In genomic region chr2:26243643-26244478, GRCh38 we compare ENCODE assay signal across 8 cellular contexts. TPM values are rescaled to one million over a fixed set of nuclear protein-coding genes. Genes with fewer than 3 reads are reported as not detected.
DNase-seq lines count a peak whose midpoint lies in the region; ATAC-seq and TF ChIP-seq lines count a peak whose summit lies in the region.

No MANE protein-coding gene starts in this region.

- peak overlapping the region; percentile 95 for H3K27ac Mint-ChIP-seq in activated CD4-positive, alpha-beta memory T cell treated with anti-CD3 and anti-CD28 coated beads for 36 hours

- H3K27me3 ChIP-seq in HCT116 (ENCODE audit: insufficient read depth, low read length) (no peaks in the 10 kb centered on the region), Loucy (ENCODE audit: insufficient read depth, low read length, poor library complexity, severe bottlenecking) (no peaks in the 10 kb centered on the region), gastroesophageal sphincter (no peaks in the 10 kb centered on the region), osteoblast (ENCODE audit: insufficient read depth, low read length) (no peaks in the 10 kb centered on the region)

- CTCF ChIA-PET in HCT116 (lab: Charles Lee), result no interaction called here
- CTCF ChIA-PET in activated CD4-positive, alpha-beta memory T cell treated with anti-CD3 and anti-CD28 coated beads for 36 hours (lab: Charles Lee), result interaction anchor here (0.7 to 3.5 kb wide), 8 partner anchors 9 to 225 kb away, joined by 3 to 15 read pairs (median 4); partner anchors contain the start of gene ADGRF3

- intact Hi-C loops in HCT116 (cut with micrococcal nuclease), result no loop called here
- intact Hi-C loops in activated CD4-positive, alpha-beta memory T cell treated with anti-CD3 and anti-CD28 coated beads for 36 hours (cut with micrococcal nuclease), result loop anchor here (2.0 to 10.0 kb wide), 5 partner anchors 55 to 365 kb away; partner anchors contain the start of genes ASXL2 and RAB10

- ATAC-seq in activated T-cell treated with anti-CD3 and anti-CD28 coated beads, Interleukin-2, amount 50 U/mL, for 4 hours, result peak; percentile 50 to 51
- ATAC-seq in HCT116 (peak; percentile 44), gastroesophageal sphincter (peak; percentile 27)

- peak overlapping the region; percentile 72 for H3K4me2 ChIP-seq in HCT116 (ENCODE audit: low read length)
- peak overlapping the region; percentile 92 for H3K4me2 ChIP-seq in Loucy (ENCODE audit: low read depth, low read length, poor library complexity, severe bottlenecking)
- H3K4me2 ChIP-seq in osteoblast (ENCODE audit: insufficient read depth, low read length), result peak overlapping the region; percentile 94

- no peaks in the 10 kb centered on the region for H3F3A ChIP-seq in Loucy (ENCODE audit: low read depth)

- H3K4me3 ChIP-seq in HCT116 (replicated peaks in 1 of 2; ENCODE audit: low read depth in 1 of 2, low read length in 2 of 2) (peak overlapping the region; percentile 69 to 91), Loucy (ENCODE audit: low read length, poor library complexity, severe bottlenecking) (peak overlapping the region; percentile 86), gastroesophageal sphincter (peak overlapping the region; percentile 65 to 93), osteoblast (ENCODE audit: insufficient read depth, low read length) (peak overlapping the region; percentile 97)

- H3K9me3 ChIP-seq in HCT116 (ENCODE audit: control insufficient read depth in 1 of 2, insufficient read depth in 1 of 2, low read depth in 1 of 2, low read length in 2 of 2), result no peaks in the 10 kb centered on the region
- H3K9me3 ChIP-seq in Loucy (ENCODE audit: insufficient read depth, low read depth, low read length), result no peaks in the 10 kb centered on the region
- no peaks in the 10 kb centered on the region for H3K9me3 ChIP-seq in gastroesophageal sphincter
- no peaks in the 10 kb centered on the region for H3K9me3 ChIP-seq in osteoblast (ENCODE audit: low read depth, low read length)

- H3K36me3 Mint-ChIP-seq in activated T-cell treated with anti-CD3 and anti-CD28 coated beads, Interleukin-2, amount 50 U/mL, for 4 hours (ENCODE audit: insufficient read depth), result peaks cover 8% of the 10 kb centered on the region
- H3K36me3 Mint-ChIP-seq in activated CD4-positive, alpha-beta memory T cell treated with anti-CD3 and anti-CD28 coated beads for 36 hours, result peaks cover 10% of the 10 kb centered on the region

- POLR2A ChIA-PET in HCT116 (lab: Charles Lee), result interaction anchor here (1.1 to 1.9 kb wide), 5 partner anchors 9 to 102 kb away, joined by 3 to 6 read pairs (median 4); partner anchors contain the start of gene SELENOI
- POLR2A ChIA-PET in activated CD4-positive, alpha-beta memory T cell treated with anti-CD3 and anti-CD28 coated beads for 36 hours (lab: Charles Lee), result interaction anchor here (0.6 to 4.0 kb wide), 5 partner anchors 16 to 890 kb away, joined by 3 to 34 read pairs (median 3); partner anchors contain the start of genes ADGRF3 and SELENOI

- TF ChIP-seq POLR2A in HCT116 (IDR thresholded peaks at IDR 0.05; ENCODE audit: borderline replicate concordance, extremely low read depth, insufficient read depth, insufficient read length) (no peak), gastroesophageal sphincter (IDR thresholded peaks at IDR 0.05) (no peak)

- H3K4me1 Mint-ChIP-seq in activated T-cell treated with anti-CD3 and anti-CD28 coated beads, Interleukin-2, amount 50 U/mL, for 4 hours (ENCODE audit: low read depth), result peaks cover 60% of the 10 kb centered on the region
- H3K4me1 Mint-ChIP-seq in activated CD4-positive, alpha-beta memory T cell treated with anti-CD3 and anti-CD28 coated beads for 36 hours (ENCODE audit: low read depth), result peaks cover 47% of the 10 kb centered on the region

- H4K20me1 ChIP-seq in HCT116 (ENCODE audit: insufficient read depth) (no peaks in the 10 kb centered on the region), Loucy (ENCODE audit: insufficient read depth, low read length, poor library complexity, severe bottlenecking) (peaks cover 23% of the 10 kb centered on the region), osteoblast (ENCODE audit: insufficient read depth, low read length) (peaks cover 37% of the 10 kb centered on the region)

- H3K4me3 Mint-ChIP-seq in activated T-cell treated with anti-CD3 and anti-CD28 coated beads, Interleukin-2, amount 50 U/mL, for 4 hours, result peak overlapping the region; percentile 98
- peak overlapping the region; percentile 98 for H3K4me3 Mint-ChIP-seq in activated CD4-positive, alpha-beta memory T cell treated with anti-CD3 and anti-CD28 coated beads for 36 hours

- 0% methylated on average over 7 to 31 of the region's 32 CpGs for WGBS in gastroesophageal sphincter (ENCODE audit: low coverage in 1 of 2), 2 donors

- TF ChIP-seq EP300 in gastroesophageal sphincter (IDR thresholded peaks at IDR 0.05), result no peak

- BruUV-seq in HCT116 (replicated peaks; lab: Mats Ljungman, UMichigan), result no TSS peak

- peak overlapping the region; percentile 4 for H2AFZ ChIP-seq in HCT116 (ENCODE audit: low read depth, low read length, poor library complexity, severe bottlenecking)
- H2AFZ ChIP-seq in Loucy (ENCODE audit: low read length), result peak overlapping the region; percentile 93
- H2AFZ ChIP-seq in osteoblast (ENCODE audit: low read length), result peak overlapping the region; percentile 92

- TF ChIP-seq CTCF in HCT116 (IDR thresholded peaks at IDR 0.05 in 2 of 3, conservative IDR thresholded peaks at IDR 0.05 in 1 of 3; ENCODE audit: borderline replicate concordance in 1 of 3, insufficient read depth in 1 of 3, low read depth in 2 of 3, low read length in 2 of 3), result no peak
- TF ChIP-seq CTCF in Loucy (conservative IDR thresholded peaks at IDR 0.05; ENCODE audit: low read length), result no peak
- no peak for TF ChIP-seq CTCF in gastroesophageal sphincter (IDR thresholded peaks at IDR 0.05)
- TF ChIP-seq CTCF in osteoblast (IDR thresholded peaks at IDR 0.05; ENCODE audit: extremely low read depth, low read depth, low read length), result no peak

- H3K9ac ChIP-seq in HCT116 (ENCODE audit: low read length), result peak overlapping the region; percentile 74
- peak overlapping the region; percentile 81 for H3K9ac ChIP-seq in Loucy (ENCODE audit: low read depth, low read length, poor library complexity, severe bottlenecking)

- no peaks in the 10 kb centered on the region for H3K9me2 ChIP-seq in HCT116 (ENCODE audit: insufficient read depth)
- no peaks in the 10 kb centered on the region for H3K9me2 ChIP-seq in Loucy (replicated peaks; ENCODE audit: low read depth, low read length)

- H3K27ac ChIP-seq in HCT116 (ENCODE audit: low read depth, low read length) (peak overlapping the region; percentile 77), gastroesophageal sphincter (peak overlapping the region; percentile 89 to 99 (median 96)), osteoblast (ENCODE audit: low read depth, low read length) (peak overlapping the region; percentile 96)

- H3K27me3 Mint-ChIP-seq in activated T-cell treated with anti-CD3 and anti-CD28 coated beads, Interleukin-2, amount 50 U/mL, for 4 hours (ENCODE audit: low read depth), result no peaks in the 10 kb centered on the region
- H3K27me3 Mint-ChIP-seq in activated CD4-positive, alpha-beta memory T cell treated with anti-CD3 and anti-CD28 coated beads for 36 hours, result no peaks in the 10 kb centered on the region

- no peak for TF ChIP-seq RAD21 in HCT116 (IDR thresholded peaks at IDR 0.05; ENCODE audit: low read depth)

- no peak for DNase-seq in activated T-cell treated with anti-CD3 and anti-CD28 coated beads, Interleukin-2, amount 50 U/mL, for 4 hours
- no peak for DNase-seq in activated T-cell treated with anti-CD3 and anti-CD28 coated beads, Interleukin-2, amount 50 U/mL, for 48 hours
- no peak for DNase-seq in HCT116 (ENCODE audit: low read depth, low spot score)
- DNase-seq in activated CD4-positive, alpha-beta memory T cell treated with anti-CD3 and anti-CD28 coated beads for 36 hours, result no peak
- DNase-seq in osteoblast (ENCODE audit: insufficient read length, low spot score, missing footprints), result peak; percentile 15
- DNase-seq in D341Med (ENCODE audit: low spot score), result no peak

- H3K36me3 ChIP-seq in HCT116 (ENCODE audit: control insufficient read depth in 1 of 2, insufficient read depth in 2 of 2, low read length in 2 of 2) (no peaks in the 10 kb centered on the region), Loucy (ENCODE audit: insufficient read depth, low read length) (no peaks in the 10 kb centered on the region), gastroesophageal sphincter (peaks cover 0 to under 1% of the 10 kb centered on the region in 2 donors), osteoblast (ENCODE audit: insufficient read depth, low read length) (no peaks in the 10 kb centered on the region)

- no peaks in the 10 kb centered on the region for H3K9me3 Mint-ChIP-seq in activated T-cell treated with anti-CD3 and anti-CD28 coated beads, Interleukin-2, amount 50 U/mL, for 4 hours
- no peaks in the 10 kb centered on the region for H3K9me3 Mint-ChIP-seq in activated CD4-positive, alpha-beta memory T cell treated with anti-CD3 and anti-CD28 coated beads for 36 hours

- RAD21 ChIA-PET in HCT116 (lab: Charles Lee; ENCODE audit: low non-redundant PET in 1 of 2, low total read pairs in 2 of 2, uncharacterized antibody in 2 of 2, unreplicated experiment in 2 of 2), result interaction anchor here in 1 of 2 experiments (0.7 kb wide), 1 partner anchor 15 kb away, joined by 3 read pairs; no protein-coding TSS in a partner anchor

- H3K79me2 ChIP-seq in HCT116 (ENCODE audit: insufficient read depth, low read length) (peaks cover 92% of the 10 kb centered on the region), Loucy (ENCODE audit: insufficient read depth, low read length) (peaks cover 96% of the 10 kb centered on the region), osteoblast (ENCODE audit: insufficient read depth, low read length) (peaks cover 99% of the 10 kb centered on the region)

- peaks cover 13 to 36% of the 10 kb centered on the region in 2 experiments; a peak in 3 of 4 replicates for H3K4me1 ChIP-seq in HCT116 (ENCODE audit: control insufficient read depth in 1 of 2, insufficient read depth in 2 of 2, low read length in 2 of 2)
- H3K4me1 ChIP-seq in Loucy (ENCODE audit: insufficient read depth, low read length, poor library complexity, severe bottlenecking), result peaks cover 41% of the 10 kb centered on the region
- peaks cover 0 to 84% (median 30%) of the 10 kb centered on the region in 3 donors for H3K4me1 ChIP-seq in gastroesophageal sphincter
- peaks cover 47% of the 10 kb centered on the region for H3K4me1 ChIP-seq in osteoblast (ENCODE audit: insufficient read depth, low read length)

RNA-seq across cellular contexts. Expression of gene HADHA, which starts 0.6 kb away (rescaled TPM):
- total RNA-seq in activated T-cell treated with anti-CD3 and anti-CD28 coated beads, Interleukin-2, amount 50 U/mL, for 4 hours, result 10 to 100 TPM; 85.9 to 94.9 (median 87.7) TPM
- total RNA-seq in HCT116 (2021; ENCODE audit: unreplicated experiment) (101 TPM), gastroesophageal sphincter (100 to 1,000 TPM; 154 to 277 (median 186) TPM), osteoblast (113 and 117 TPM in 2 replicates)
- 67.9 and 85.4 TPM in 2 replicates for polyA plus RNA-seq in HCT116 (2012)
- 100 to 1,000 TPM; 129 to 130 TPM for total RNA-seq in activated CD4-positive, alpha-beta memory T cell treated with anti-CD3 and anti-CD28 coated beads for 36 hours

RNA-seq across cellular contexts. Expression of gene HADHB, which starts 0.9 kb away (rescaled TPM):
- 10 to 100 TPM; 53.8 to 59.9 (median 55.2) TPM for total RNA-seq in activated T-cell treated with anti-CD3 and anti-CD28 coated beads, Interleukin-2, amount 50 U/mL, for 4 hours
- total RNA-seq in HCT116 (2021; ENCODE audit: unreplicated experiment) (65.5 TPM), gastroesophageal sphincter (100 to 1,000 TPM; 127 to 358 (median 218) TPM), osteoblast (119 and 143 TPM in 2 replicates)
- 42.9 and 43.2 TPM in 2 replicates for polyA plus RNA-seq in HCT116 (2012)
- 10 to 100 TPM; 73.8 to 78.1 TPM for total RNA-seq in activated CD4-positive, alpha-beta memory T cell treated with anti-CD3 and anti-CD28 coated beads for 36 hours

Comparison
In these comparisons a context has a peak if more than half of its experiments do, and no peak if none do; other contexts are left out.
1. H2AFZ ChIP-seq: peak in every context shown above with its lines; median percentile 93 in Loucy; 92 in osteoblast; 4 in HCT116.